Comparison of ENCODE assay signal across 8 cellular contexts in genomic region chr1:154406572-154406879, GRCh38. TPM values are rescaled to one million over a fixed set of nuclear protein-coding genes. Genes with fewer than 3 reads are reported as not detected.
A peak's percentile ranks its signal among the peaks of the same experiment; 100 is the strongest.
DNase-seq lines count a peak whose midpoint lies in the region; ATAC-seq and TF ChIP-seq lines count a peak whose summit lies in the region.

No MANE protein-coding gene starts in this region.

- no peak for ATAC-seq in effector memory CD8-positive, alpha-beta T cell (replicated peaks)
- no peak for ATAC-seq in GM21576 (IDR thresholded peaks at IDR 0.05; ENCODE audit: unreplicated experiment)

- DNase-seq in AG04450 (ENCODE audit: low read depth, low spot score) (no peak), NB4 (ENCODE audit: low read depth) (no peak), nephron progenitor cell (no peak), NCI-H1105 treated with DMSO at 0.1 percent for 48 hours (lab: John Stamatoyannopoulos, UW) (no peak), DMS114 treated with DMSO at 0.1 percent for 48 hours (lab: John Stamatoyannopoulos, UW; ENCODE audit: unreplicated experiment) (no peak), NCI-H146 treated with DMSO at 0.1 percent for 48 hours (lab: John Stamatoyannopoulos, UW; ENCODE audit: unreplicated experiment) (no peak)
- DNase-seq in effector memory CD8-positive, alpha-beta T cell = no peak

- no peak overlapping the region for H3K27ac ChIP-seq in AG04450 (ENCODE audit: low read depth, low read length)

- peaks cover 24% of the 10 kb centered on the region for H3K27me3 ChIP-seq in AG04450 (ENCODE audit: control insufficient read depth, insufficient read depth, low read length)

- peak overlapping the region; percentile 47 to 88 for H3K27ac Mint-ChIP-seq in effector memory CD8-positive, alpha-beta T cell
- H3K27ac Mint-ChIP-seq in nephron progenitor cell = no peak overlapping the region

- TF ChIP-seq CTCF in AG04450 (IDR thresholded peaks at IDR 0.05; ENCODE audit: low read depth, low read length) (no peak), NB4 (IDR thresholded peaks at IDR 0.05; ENCODE audit: low read depth, low read length) (no peak), nephron progenitor cell (IDR thresholded peaks at IDR 0.05) (no peak)

- CTCF ChIA-PET in AG04450 (lab: Charles Lee) = interaction anchor here (1.2 to 3.0 kb wide), 3 partner anchors 13 to 71 kb away, joined by 3 to 13 read pairs (median 5); no protein-coding TSS in a partner anchor

- peaks cover 53 to 56% of the 10 kb centered on the region in 2 donors for H3K4me1 Mint-ChIP-seq in effector memory CD8-positive, alpha-beta T cell (ENCODE audit: low read depth in 2 of 2)
- peaks cover 40% of the 10 kb centered on the region for H3K4me1 Mint-ChIP-seq in nephron progenitor cell

- no peaks in the 10 kb centered on the region; the same call in 1 of the 2 replicates for H3K9me3 ChIP-seq in AG04450 (ENCODE audit: control insufficient read depth, insufficient read depth, low read length)

- TF ChIP-seq POLR2A in NB4 (IDR thresholded peaks at IDR 0.05; ENCODE audit: extremely low read depth, insufficient read length) = no peak

- H3K4me3 Mint-ChIP-seq in effector memory CD8-positive, alpha-beta T cell = peak overlapping the region; percentile 82 to 83
- peak overlapping the region; percentile 75 for H3K4me3 Mint-ChIP-seq in nephron progenitor cell

- no peaks in the 10 kb centered on the region for H3K9me3 Mint-ChIP-seq in effector memory CD8-positive, alpha-beta T cell
- H3K9me3 Mint-ChIP-seq in nephron progenitor cell = no peaks in the 10 kb centered on the region

- no peaks in the 10 kb centered on the region for H3K27me3 Mint-ChIP-seq in effector memory CD8-positive, alpha-beta T cell
- peaks cover 79% of the 10 kb centered on the region for H3K27me3 Mint-ChIP-seq in nephron progenitor cell (ENCODE audit: low read depth, poor library complexity)

- peak overlapping the region; percentile 76 for H3K4me3 ChIP-seq in AG04450 (ENCODE audit: low read depth, low read length)
- peak overlapping the region; percentile 72 for H3K4me3 ChIP-seq in NB4 (ENCODE audit: low read depth, low read length)

- POLR2A ChIA-PET in AG04450 (lab: Yijun Ruan, JAX) = interaction anchor here (0.5 to 1.9 kb wide), 2 partner anchors 13 to 263 kb away, joined by 6 to 7 read pairs; no protein-coding TSS in a partner anchor

- H3K36me3 Mint-ChIP-seq in effector memory CD8-positive, alpha-beta T cell (ENCODE audit: insufficient read depth) = peaks cover 14% of the 10 kb centered on the region
- H3K36me3 Mint-ChIP-seq in nephron progenitor cell (ENCODE audit: low read depth) = no peaks in the 10 kb centered on the region

RNA-seq across cellular contexts. Expression of gene IL6R, which starts 1.4 kb away (rescaled TPM):
- 5.9 and 6.1 TPM in 2 replicates for polyA plus RNA-seq in AG04450 (2011; rRNA removed)
- 8.3 and 14.7 TPM in 2 replicates for polyA minus RNA-seq in AG04450 (2011; rRNA and poly(A)+ RNA removed)
